ENCODE assay signal across 13 cellular contexts in the genomic region with DNA sequence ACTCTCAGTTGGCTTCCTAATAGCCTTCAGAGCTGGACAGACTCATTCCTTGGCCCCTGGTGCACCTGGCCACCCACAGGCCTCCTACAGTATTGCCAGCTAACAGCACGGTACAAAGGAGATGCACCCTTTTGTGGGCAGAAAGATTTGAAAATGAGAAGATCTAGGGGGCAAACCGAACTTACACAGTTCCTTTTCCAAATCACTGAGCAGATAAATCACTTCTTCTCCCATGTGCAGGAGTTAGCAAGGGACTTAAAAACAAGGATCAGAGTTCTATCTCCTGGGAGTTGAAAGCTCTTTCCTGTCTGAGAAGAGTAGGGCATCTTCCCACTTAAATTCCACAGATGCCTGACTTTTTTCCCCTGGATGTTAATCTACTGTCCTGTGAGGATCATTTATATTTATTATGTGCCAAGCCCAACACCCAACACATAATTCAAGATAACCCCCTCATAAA.
DNase-seq lines count a peak whose midpoint lies in the region; ATAC-seq, FAIRE-seq and TF ChIP-seq lines count a peak whose summit lies in the region.
"Had no signal": no experiment of that assay in that cellular context is flagged by ENCODE, and none has a peak within 500 bp of the region (broad histone marks: within the 10 kb centered on the region; RNA-seq: fewer than 3 reads in every experiment).

No MANE protein-coding gene starts in this region.

- peaks cover 11% of the 10 kb centered on the region for H3K27me3 Mint-ChIP-seq in CD8-positive, alpha-beta T cell (ENCODE audit: low read depth)

- no peaks in the 10 kb centered on the region for H3K79me2 ChIP-seq in HepG2 (ENCODE audit: insufficient read depth, low read length)

- no peak overlapping the region for H3K4me2 ChIP-seq in HepG2 (ENCODE audit: low read depth, low read length)

- no peak for TF ChIP-seq RAD21 in HepG2 (CRISPR knock-in tag; IDR thresholded peaks at IDR 0.05)

- no peak for FAIRE-seq in HepG2 (lab: Jason Lieb, UNC)
- FAIRE-seq: pancreas, TTC549 had no signal

- H3K4me3 Mint-ChIP-seq in CD8-positive, alpha-beta T cell: no peak overlapping the region

- TF ChIP-seq CTCF in AG09319 (IDR thresholded peaks at IDR 0.05; ENCODE audit: low read depth, low read length): peak; percentile 13
- peak; percentile 71 for TF ChIP-seq CTCF in brain microvascular endothelial cell (IDR thresholded peaks at IDR 0.05; ENCODE audit: low read depth, low read length, missing control alignments)
- no peak for TF ChIP-seq CTCF in HepG2 (CRISPR knock-in tag; IDR thresholded peaks at IDR 0.05)
- no peak for TF ChIP-seq CTCF in CD8-positive, alpha-beta T cell (IDR thresholded peaks at IDR 0.05)

- CTCF ChIA-PET in HepG2 (lab: Yijun Ruan, JAX; ENCODE audit: low intra/inter-chr PET ratio, low total read pairs): no interaction called here
- CTCF ChIA-PET in CD8-positive, alpha-beta T cell (lab: Charles Lee): no interaction called here

- H3K27me3 ChIP-seq in brain microvascular endothelial cell (replicated peaks) (no peaks in the 10 kb centered on the region), HepG2 (ENCODE audit: control insufficient read depth in 1 of 2, insufficient read depth in 2 of 2, low read length in 2 of 2) (peaks cover 0 to 8% of the 10 kb centered on the region in 2 experiments; a peak in 1 of 5 replicates)
- peaks cover 3% of the 10 kb centered on the region for H3K27me3 ChIP-seq in CD8-positive, alpha-beta T cell (ENCODE audit: insufficient read depth, low read length)
- H3K27me3 ChIP-seq: pancreas had no signal

- H3K9ac ChIP-seq in HepG2 (ENCODE audit: insufficient read depth, low read depth, low read length): no peak overlapping the region

- no peaks in the 10 kb centered on the region for H3K36me3 Mint-ChIP-seq in CD8-positive, alpha-beta T cell

- H3K4me3 ChIP-seq in brain microvascular endothelial cell (ENCODE audit: low read depth, low read length) (no peak overlapping the region), HepG2 (replicated peaks in 1 of 3; ENCODE audit: insufficient read depth in 1 of 3, low read depth in 2 of 3, low read length in 3 of 3) (no peak overlapping the region)
- H3K4me3 ChIP-seq in CD8-positive, alpha-beta T cell (ENCODE audit: low read depth, low read length): no peak overlapping the region
- H3K4me3 ChIP-seq: pancreas had no signal

- TF ChIP-seq EP300 in HepG2 (IDR thresholded peaks at IDR 0.05; ENCODE audit: low read depth in 2 of 2, low read length in 2 of 2) (no peak), HepG2 (CRISPR knock-in tag; IDR thresholded peaks at IDR 0.05; ENCODE audit: borderline replicate concordance) (no peak)

- DNase-seq in AG09319 (ENCODE audit: extremely low read depth, low read depth) (no peak), HuH-7 (ENCODE audit: low spot score) (peak; percentile 5), brain microvascular endothelial cell (peak; percentile 47), HepG2 (ENCODE audit: low spot score) (no peak), hippocampal formation (lab: John Stamatoyannopoulos, UW) (no peak), cerebellar cortex (ENCODE audit: low spot score) (no peak)
- no peak for DNase-seq in CD8-positive, alpha-beta T cell
- DNase-seq in activated CD8-positive, alpha-beta memory T cell treated with anti-CD3 and anti-CD28 coated beads, Interleukin-2, amount 50 U/mL, for 4 hours: no peak
- DNase-seq: aorta, C1 segment of cervical spinal cord, NCI-H1694 treated with DMSO at 0.1 percent for 48 hours, pancreas had no signal

- POLR2A ChIA-PET in HepG2 (lab: Yijun Ruan, JAX): no interaction called here
- POLR2A ChIA-PET in CD8-positive, alpha-beta T cell (lab: Charles Lee): no interaction called here

- H3K9me3 Mint-ChIP-seq in CD8-positive, alpha-beta T cell: no peaks in the 10 kb centered on the region

- no peaks in the 10 kb centered on the region for H4K20me1 ChIP-seq in HepG2 (ENCODE audit: insufficient read depth, low read length)

- no peaks in the 10 kb centered on the region for H3K4me1 Mint-ChIP-seq in CD8-positive, alpha-beta T cell (ENCODE audit: low read depth)

- intact Hi-C loops in HepG2 (cut with micrococcal nuclease; ENCODE audit: unreplicated experiment): no loop called here
- intact Hi-C loops in CD8-positive, alpha-beta T cell (cut with DNase I, micrococcal nuclease): no loop called here

- H3K27ac Mint-ChIP-seq in CD8-positive, alpha-beta T cell: no peak overlapping the region

- no peaks in the 10 kb centered on the region for H3K36me3 ChIP-seq in brain microvascular endothelial cell (replicated peaks)
- no peaks in the 10 kb centered on the region for H3K36me3 ChIP-seq in HepG2 (replicated peaks in 1 of 2; ENCODE audit: control insufficient read depth in 1 of 2, insufficient read depth in 2 of 2, low read length in 2 of 2)
- no peaks in the 10 kb centered on the region for H3K36me3 ChIP-seq in CD8-positive, alpha-beta T cell (ENCODE audit: insufficient read depth, low read length)
- H3K36me3 ChIP-seq: pancreas had no signal

- peak; percentile 78 for ATAC-seq in HepG2
- no peak for ATAC-seq in CD8-positive, alpha-beta T cell

- H3K4me1 ChIP-seq in HepG2 (ENCODE audit: insufficient read depth, low read length): no peaks in the 10 kb centered on the region
- H3K4me1 ChIP-seq in CD8-positive, alpha-beta T cell (ENCODE audit: insufficient read depth, low read length): no peaks in the 10 kb centered on the region

- no peaks in the 10 kb centered on the region for H3K9me3 ChIP-seq in HepG2 (ENCODE audit: low read length)
- H3K9me3 ChIP-seq in CD8-positive, alpha-beta T cell (ENCODE audit: low read length): no peaks in the 10 kb centered on the region
- H3K9me3 ChIP-seq: pancreas had no signal

- 5% methylated on average over 2 of the region's 2 CpGs for WGBS in HepG2 (ENCODE audit: low lambda C conversion rate)

- peak overlapping the region; percentile 69 for H3K27ac ChIP-seq in brain microvascular endothelial cell
- H3K27ac ChIP-seq in HepG2 (ENCODE audit: extremely low read length, insufficient read depth, low read length): no peak overlapping the region
- no peak overlapping the region for H3K27ac ChIP-seq in CD8-positive, alpha-beta T cell (ENCODE audit: low read depth, low read length)
- H3K27ac ChIP-seq: pancreas had no signal

- BruUV-seq in HepG2 (replicated peaks; lab: Mats Ljungman, UMichigan): no TSS peak

- no peak overlapping the region for H2AFZ ChIP-seq in HepG2 (ENCODE audit: low read length)

- no peak for TF ChIP-seq POLR2A in HepG2 (IDR thresholded peaks at IDR 0.05; ENCODE audit: insufficient read depth in 1 of 2, low read depth in 2 of 2, low read length in 2 of 2)

- in situ Hi-C loops in brain microvascular endothelial cell (cut with HindIII; ENCODE audit: low pct_ligation_motif_present, low sequenced_read_pairs) (no loop called here), HepG2 (cut with HindIII; ENCODE audit: extremely low pct_ligation_motif_present, low pct_unique_long_range_greater_than_20kb) (no loop called here)

TF ChIP-seq in HepG2, 621 proteins besides CTCF, POLR2A, EP300 and RAD21:
- TF ChIP-seq, protein P1, sequence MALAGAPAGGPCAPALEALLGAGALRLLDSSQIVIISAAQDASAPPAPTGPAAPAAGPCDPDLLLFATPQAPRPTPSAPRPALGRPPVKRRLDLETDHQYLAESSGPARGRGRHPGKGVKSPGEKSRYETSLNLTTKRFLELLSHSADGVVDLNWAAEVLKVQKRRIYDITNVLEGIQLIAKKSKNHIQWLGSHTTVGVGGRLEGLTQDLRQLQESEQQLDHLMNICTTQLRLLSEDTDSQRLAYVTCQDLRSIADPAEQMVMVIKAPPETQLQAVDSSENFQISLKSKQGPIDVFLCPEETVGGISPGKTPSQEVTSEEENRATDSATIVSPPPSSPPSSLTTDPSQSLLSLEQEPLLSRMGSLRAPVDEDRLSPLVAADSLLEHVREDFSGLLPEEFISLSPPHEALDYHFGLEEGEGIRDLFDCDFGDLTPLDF (CRISPR knock-in tag; IDR thresholded peaks at IDR 0.05): no peak
- TF ChIP-seq STAG1 (CRISPR knock-in tag; IDR thresholded peaks at IDR 0.05): peak; percentile 21; the same call in 1 of the 2 replicates

Comparison
In these comparisons a context has a peak if more than half of its experiments do, and no peak if none do; other contexts are left out.
1. DNase-seq: peak in HuH-7 (single experiment) and brain microvascular endothelial cell (single experiment); none in AG09319 (single experiment), HepG2 (single experiment), hippocampal formation (0 of 2), cerebellar cortex (single experiment), CD8-positive, alpha-beta T cell (0 of 7) and activated CD8-positive, alpha-beta memory T cell treated with anti-CD3 and anti-CD28 coated beads, Interleukin-2, amount 50 U/mL, for 4 hours (single experiment).
2. CTCF ChIP-seq: peak in AG09319 (single experiment) and brain microvascular endothelial cell (single experiment); none in HepG2 (single experiment) and CD8-positive, alpha-beta T cell (single experiment).